13 cellular contexts compared by ENCODE assay signal in genomic region chr11:27882066-27882697, GRCh38.
DNase-seq lines count a peak whose midpoint lies in the region; ATAC-seq and TF ChIP-seq lines count a peak whose summit lies in the region.
"Had no signal": no experiment of that assay in that cellular context is flagged by ENCODE, and none has a peak within 500 bp of the region (broad histone marks: within the 10 kb centered on the region; RNA-seq: fewer than 3 reads in every experiment).

No MANE protein-coding gene starts in this region.

- peak; percentile 15 for DNase-seq in AG20443 (ENCODE audit: low spot score)
- peak; percentile 4 for DNase-seq in NOMO-1 treated with dmso at 0.1 percent for 144 hours (lab: John Stamatoyannopoulos, UW; ENCODE audit: unreplicated experiment)
- DNase-seq in NCI-H2029 (lab: John Stamatoyannopoulos, UW): no peak
- DNase-seq in foreskin melanocyte: no peak
- no peak for DNase-seq in NCI-H187 treated with DMSO at 0.1 percent for 48 hours (lab: John Stamatoyannopoulos, UW)
- no peak for DNase-seq in HEK293T (ENCODE audit: extremely low spot score)
- DNase-seq: activated CD8-positive, alpha-beta T cell treated with anti-CD3 and anti-CD28 coated beads for 36 hours; dorsolateral prefrontal cortex; head of caudate nucleus; NCI-H226; SW 1271 had no signal

- CTCF ChIA-PET in HEK293T (lab: Yijun Ruan, JAX): no interaction called here

- ATAC-seq in GM19324 (IDR thresholded peaks at IDR 0.05; ENCODE audit: low FRiP score, unreplicated experiment) (peak; percentile 49), HG02885 (IDR thresholded peaks at IDR 0.05; ENCODE audit: poor library complexity, unreplicated experiment) (peak; percentile 61)
- ATAC-seq: activated CD8-positive, alpha-beta T cell treated with anti-CD3 and anti-CD28 coated beads for 36 hours had no signal

- POLR2A ChIA-PET in HEK293T (lab: Yijun Ruan, JAX): no interaction called here

TF ChIP-seq in HEK293T, 16 proteins besides CTCF, POLR2A, EP300 and RAD21:
- TF ChIP-seq FOXM1 (IDR thresholded peaks at IDR 0.05; ENCODE audit: borderline replicate concordance): no peak
- no peak for TF ChIP-seq FOXA1 (IDR thresholded peaks at IDR 0.05)
- TF ChIP-seq FOXK2 (IDR thresholded peaks at IDR 0.05): no peak
- TF ChIP-seq HDGF (IDR thresholded peaks at IDR 0.05; ENCODE audit: borderline replicate concordance): no peak
- TF ChIP-seq SP1 (IDR thresholded peaks at IDR 0.05): no peak
- TF ChIP-seq BHLHE40 (IDR thresholded peaks at IDR 0.05; ENCODE audit: borderline replicate concordance): no peak
- no peak for TF ChIP-seq ZNF384 (IDR thresholded peaks at IDR 0.05)
- TF ChIP-seq SUZ12 (IDR thresholded peaks at IDR 0.05): no peak
- no peak for TF ChIP-seq TARDBP (IDR thresholded peaks at IDR 0.05)
- no peak for TF ChIP-seq PKNOX1 (IDR thresholded peaks at IDR 0.05)
- TF ChIP-seq CTBP1 (IDR thresholded peaks at IDR 0.05; ENCODE audit: borderline replicate concordance): no peak
- no peak for TF ChIP-seq LEF1 (IDR thresholded peaks at IDR 0.05; ENCODE audit: borderline replicate concordance)
- no peak for TF ChIP-seq ARNT (IDR thresholded peaks at IDR 0.05)
- no peak for TF ChIP-seq NFRKB (IDR thresholded peaks at IDR 0.05)
- no peak for TF ChIP-seq L3MBTL2 (conservative IDR thresholded peaks at IDR 0.05)
- no peak for TF ChIP-seq ELF4 (IDR thresholded peaks at IDR 0.05)

Comparison
In these comparisons a context has a peak if more than half of its experiments do, and no peak if none do; other contexts are left out.
1. DNase-seq: peak in AG20443 (single experiment) and NOMO-1 treated with dmso at 0.1 percent for 144 hours (single experiment); none in NCI-H2029 (single experiment), foreskin melanocyte (single experiment), NCI-H187 treated with DMSO at 0.1 percent for 48 hours (single experiment) and HEK293T (single experiment).